ENCODE assay signal across 24 cellular contexts in the genomic region with DNA sequence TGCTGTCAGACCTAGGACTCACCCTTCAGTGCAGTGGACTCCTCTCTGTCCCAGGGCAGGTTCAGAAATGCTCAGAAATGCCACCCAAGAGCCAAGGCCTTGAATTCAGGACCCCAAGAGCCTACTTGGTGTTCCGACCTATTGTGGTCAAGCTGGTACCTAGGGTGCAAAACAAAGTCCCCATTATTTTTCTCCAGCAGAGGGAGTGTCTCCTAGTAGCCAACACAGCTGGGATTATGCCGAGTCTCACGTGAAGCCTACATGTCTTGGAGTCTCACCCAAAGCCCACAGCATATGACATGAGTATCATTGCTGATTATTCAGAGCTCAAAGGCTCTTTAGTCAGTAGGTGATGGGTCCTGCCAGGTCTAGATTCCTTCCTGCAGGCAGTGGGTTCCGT.
"Had no signal": no experiment of that assay in that cellular context is flagged by ENCODE, and none has a peak within 500 bp of the region (broad histone marks: within the 10 kb centered on the region; RNA-seq: fewer than 3 reads in every experiment).

No MANE protein-coding gene starts in this region.

- H3K27ac ChIP-seq: cardiac muscle cell, esophagus muscularis mucosa, neutrophil, ovary, prostate gland, transverse colon, uterus had no signal

- H3K27ac Mint-ChIP-seq: activated CD4-positive, alpha-beta T cell treated with anti-CD3 and anti-CD28 coated beads, Interleukin-2, amount 10 ng/mL, durations not matched to agents 7 days and 5 days; activated CD8-positive, alpha-beta T cell treated with anti-CD3 and anti-CD28 coated beads for 36 hours; activated naive CD8-positive, alpha-beta T cell treated with anti-CD3 and anti-CD28 coated beads, Interleukin-2, amount 50 U/mL, for 24 hours; activated T-helper 1 cell treated with anti-CD3 and anti-CD28 coated beads, Interleukin-12 subunit alpha, Interleukin-12 subunit beta, Interleukin-2, Interleukin-4 antibody, amounts not matched to agents 30 ng/mL and 10 ng/mL and 1 ng/mL, durations not matched to agents 14 hours and 24 hours and 36 hours; dendritic cell treated with granulocyte-macrophage colony-stimulating factor and Interleukin-4, amounts not matched to agents 40 ng/mL and 50 ng/mL, for 4 days; memory B cell; nephron; stimulated activated naive B cell treated with anti-CD40 and anti-IgM and Interleukin-4, amounts not matched to agents 10 μg/mL and 1 μg/mL and 100 μg/mL, for 72 hours had no signal

- ATAC-seq: activated CD4-positive, CD25-positive, alpha-beta regulatory T cell treated with anti-CD3 and anti-CD28 coated beads, Interleukin-2, amount 50 U/mL, for 24 hours; activated CD8-positive, alpha-beta T cell treated with anti-CD3 and anti-CD28 coated beads for 36 hours; activated naive CD8-positive, alpha-beta T cell treated with anti-CD3 and anti-CD28 coated beads, Interleukin-2, amount 50 U/mL, for 24 hours; left ventricle myocardium superior; stimulated activated naive B cell treated with anti-CD40 and anti-IgM and Interleukin-4, amounts not matched to agents 10 μg/mL and 1 μg/mL and 100 μg/mL, for 72 hours had no signal

- H3K4me3 Mint-ChIP-seq: activated CD4-positive, alpha-beta T cell treated with anti-CD3 and anti-CD28 coated beads, Interleukin-2, amount 10 ng/mL, durations not matched to agents 7 days and 5 days; activated CD8-positive, alpha-beta T cell treated with anti-CD3 and anti-CD28 coated beads for 36 hours; activated naive CD8-positive, alpha-beta T cell treated with anti-CD3 and anti-CD28 coated beads, Interleukin-2, amount 50 U/mL, for 24 hours; activated T-helper 1 cell treated with anti-CD3 and anti-CD28 coated beads, Interleukin-12 subunit alpha, Interleukin-12 subunit beta, Interleukin-2, Interleukin-4 antibody, amounts not matched to agents 30 ng/mL and 10 ng/mL and 1 ng/mL, durations not matched to agents 14 hours and 24 hours and 36 hours; dendritic cell treated with granulocyte-macrophage colony-stimulating factor and Interleukin-4, amounts not matched to agents 40 ng/mL and 50 ng/mL, for 4 days; memory B cell; nephron; stimulated activated naive B cell treated with anti-CD40 and anti-IgM and Interleukin-4, amounts not matched to agents 10 μg/mL and 1 μg/mL and 100 μg/mL, for 72 hours had no signal

- DNase-seq: activated CD4-positive, alpha-beta T cell treated with anti-CD3 and anti-CD28 coated beads, Interleukin-2, amount 10 ng/mL, durations not matched to agents 7 days and 5 days; activated CD8-positive, alpha-beta T cell treated with anti-CD3 and anti-CD28 coated beads for 36 hours; activated gamma-delta T cell; activated naive CD4-positive, alpha-beta T cell treated with anti-CD3 and anti-CD28 coated beads, Interleukin-2, amount 50 U/mL, for 16 hours; activated naive CD8-positive, alpha-beta T cell treated with anti-CD3 and anti-CD28 coated beads, Interleukin-2, amount 50 U/mL, for 24 hours; effector CD8-positive, alpha-beta T cell; glutamatergic neuron; hippocampal formation; left ventricle myocardium superior; ovary; stimulated activated CD4-positive, alpha-beta T cell treated with anti-CD3 and anti-CD28 coated beads, Interleukin-2, amount 100 ng/mL, for 48 hours; stimulated activated CD8-positive, alpha-beta memory T cell treated with anti-CD3 and anti-CD28 coated beads, Interleukin-4, amount 100 ng/mL, for 48 hours; stimulated activated naive B cell treated with anti-CD40 and anti-IgM and Interleukin-4, amounts not matched to agents 10 μg/mL and 1 μg/mL and 100 μg/mL, for 72 hours; transverse colon; uterus had no signal

- H3K36me3 Mint-ChIP-seq: memory B cell had no signal

- H3K4me3 ChIP-seq: cardiac muscle cell, esophagus muscularis mucosa, ovary, prostate gland, transverse colon, uterus had no signal

- H3K27me3 Mint-ChIP-seq: activated CD4-positive, alpha-beta T cell treated with anti-CD3 and anti-CD28 coated beads, Interleukin-2, amount 10 ng/mL, durations not matched to agents 7 days and 5 days; activated CD8-positive, alpha-beta T cell treated with anti-CD3 and anti-CD28 coated beads for 36 hours; activated naive CD8-positive, alpha-beta T cell treated with anti-CD3 and anti-CD28 coated beads, Interleukin-2, amount 50 U/mL, for 24 hours; dendritic cell treated with granulocyte-macrophage colony-stimulating factor and Interleukin-4, amounts not matched to agents 40 ng/mL and 50 ng/mL, for 4 days; memory B cell; stimulated activated naive B cell treated with anti-CD40 and anti-IgM and Interleukin-4, amounts not matched to agents 10 μg/mL and 1 μg/mL and 100 μg/mL, for 72 hours had no signal

- H3K27me3 ChIP-seq: cardiac muscle cell, esophagus muscularis mucosa, neutrophil, ovary, transverse colon, uterus had no signal

- H3K36me3 ChIP-seq: cardiac muscle cell, esophagus muscularis mucosa, neutrophil, ovary, prostate gland, transverse colon, uterus had no signal

- H3K9me3 ChIP-seq: neutrophil, ovary, prostate gland, transverse colon, uterus had no signal

- H3K4me1 Mint-ChIP-seq: activated CD4-positive, alpha-beta T cell treated with anti-CD3 and anti-CD28 coated beads, Interleukin-2, amount 10 ng/mL, durations not matched to agents 7 days and 5 days; activated naive CD8-positive, alpha-beta T cell treated with anti-CD3 and anti-CD28 coated beads, Interleukin-2, amount 50 U/mL, for 24 hours; memory B cell; nephron; stimulated activated naive B cell treated with anti-CD40 and anti-IgM and Interleukin-4, amounts not matched to agents 10 μg/mL and 1 μg/mL and 100 μg/mL, for 72 hours had no signal

- H3K9me3 Mint-ChIP-seq: activated CD4-positive, alpha-beta T cell treated with anti-CD3 and anti-CD28 coated beads, Interleukin-2, amount 10 ng/mL, durations not matched to agents 7 days and 5 days had no signal

- H3K4me1 ChIP-seq: esophagus muscularis mucosa, prostate gland, transverse colon, uterus had no signal
